8 cellular contexts compared by ENCODE assay signal in genomic region chr5:98773464-98774191, GRCh38. TPM values are rescaled to one million over a fixed set of nuclear protein-coding genes. Genes with fewer than 3 reads are reported as not detected.
DNase-seq lines count a peak whose midpoint lies in the region; ATAC-seq and TF ChIP-seq lines count a peak whose summit lies in the region.

Gene RGMB (plus strand): TSS chr5:98773663. CDS start chr5:98774071, 408 bp downstream.

- DNase-seq in GM13977 (ENCODE audit: low spot score) (peak; percentile 98), NCI-H1436 treated with DMSO at 0.1 percent for 48 hours (lab: John Stamatoyannopoulos, UW) (peak; percentile 82), T-helper 2 cell (peak; percentile 79 to 97 (median 87)), astrocyte of the spinal cord (ENCODE audit: low read depth, low spot score) (peak; percentile 100), hepatocyte (ENCODE audit: low spot score) (peak; percentile 98), renal cortical epithelial cell (ENCODE audit: low read depth) (peak; percentile 96), aorta (peak; percentile 98 to 99)

- H3K4me3 ChIP-seq in astrocyte of the spinal cord (ENCODE audit: low read depth, low read length), result peak within 1 kb of the TSS; percentile 83
- peak within 1 kb of the TSS; percentile 69 for H3K4me3 ChIP-seq in hepatocyte
- peak within 1 kb of the TSS; percentile 65 to 89 for H3K4me3 ChIP-seq in aorta (ENCODE audit: low read length in 2 of 2)

- TF ChIP-seq CTCF in GM13977 (IDR thresholded peaks at IDR 0.05; ENCODE audit: extremely low read depth, insufficient read depth, missing control alignments) (no peak), astrocyte of the spinal cord (IDR thresholded peaks at IDR 0.05; ENCODE audit: low read depth, low read length) (no peak), hepatocyte (IDR thresholded peaks at IDR 0.05; ENCODE audit: poor library complexity) (no peak)

- in situ Hi-C loops in GM13977 (cut with MboI; ENCODE audit: low pct_unique_long_range_greater_than_20kb, low sequenced_read_pairs, unreplicated experiment) (no loop called here), astrocyte of the spinal cord (cut with HindIII; ENCODE audit: low sequenced_read_pairs) (no loop called here)

- 1% methylated on average over 42 of the region's 84 CpGs for WGBS in hepatocyte (ENCODE audit: low lambda C conversion rate, missing lambda C conversion rate)
- 0% methylated on average over 44 to 84 of the region's 84 CpGs for WGBS in aorta, 2 donors

- H3K36me3 ChIP-seq in hepatocyte (replicated peaks; ENCODE audit: insufficient read depth, low read depth) (no peaks in the 10 kb centered on the region), aorta (ENCODE audit: control insufficient read depth in 1 of 2, insufficient read depth in 2 of 2, low read length in 1 of 2) (no peaks in the 10 kb centered on the region)

- H3K9me3 ChIP-seq in hepatocyte (ENCODE audit: low read depth) (no peaks in the 10 kb centered on the region), aorta (ENCODE audit: control insufficient read depth, low read length) (no peaks in the 10 kb centered on the region)

- H3K4me1 ChIP-seq in hepatocyte (ENCODE audit: insufficient read depth), result peaks cover 14% of the 10 kb centered on the region
- no peaks in the 10 kb centered on the region for H3K4me1 ChIP-seq in aorta (ENCODE audit: control insufficient read depth in 1 of 2, insufficient read depth in 2 of 2, low read length in 2 of 2)

- H3K9me2 ChIP-seq in hepatocyte (replicated peaks; ENCODE audit: insufficient read depth), result no peaks in the 10 kb centered on the region

- peak within 1 kb of the TSS; percentile 97 for H3K4me2 ChIP-seq in hepatocyte

- H3K27me3 ChIP-seq in hepatocyte (no peaks in the 10 kb centered on the region), aorta (ENCODE audit: control insufficient read depth in 1 of 2, insufficient read depth in 2 of 2, low read length in 1 of 2) (no peaks in the 10 kb centered on the region)

- H4K20me1 ChIP-seq in hepatocyte (ENCODE audit: insufficient read depth, poor library complexity, severe bottlenecking), result peaks cover 35% of the 10 kb centered on the region

- intact Hi-C loops in aorta (cut with DNase I), result loop anchor here in 1 of 2 donors (5.0 kb wide), 1 partner anchor 154 kb away; the partner anchor contains the start of gene CHD1

- H3K79me2 ChIP-seq in hepatocyte, result peaks cover 39% of the 10 kb centered on the region

- ATAC-seq in HG02798 (IDR thresholded peaks at IDR 0.05; ENCODE audit: poor library complexity, unreplicated experiment) (peak; percentile 91), aorta (ENCODE audit: low FRiP score) (peak; percentile 95)

- peak within 1 kb of the TSS; percentile 70 for H2AFZ ChIP-seq in hepatocyte

- peak within 1 kb of the TSS; percentile 93 for H3K27ac ChIP-seq in hepatocyte
- H3K27ac ChIP-seq in aorta (ENCODE audit: low read depth in 1 of 2, low read length in 2 of 2), result peak within 1 kb of the TSS; percentile 24 to 83

RNA-seq across cellular contexts. Expression of gene RGMB, which starts in this region (rescaled TPM):
- total RNA-seq in hepatocyte (10.5 and 11.6 TPM in 2 replicates), renal cortical epithelial cell (12.9 and 13.2 TPM in 2 replicates), aorta (10 to 100 TPM; 11.9 to 13.9 TPM)
- polyA plus RNA-seq in hepatocyte (6.8 and 8.4 TPM in 2 replicates), aorta (1 to 10 TPM; 1.5 to 4.5 TPM)

Comparison
In these comparisons a context has a peak if more than half of its experiments do, and no peak if none do; other contexts are left out.
1. Peak in every context shown above with its lines: DNase-seq, ATAC-seq, H3K4me3 ChIP-seq and H3K27ac ChIP-seq.